In the genomic region with DNA sequence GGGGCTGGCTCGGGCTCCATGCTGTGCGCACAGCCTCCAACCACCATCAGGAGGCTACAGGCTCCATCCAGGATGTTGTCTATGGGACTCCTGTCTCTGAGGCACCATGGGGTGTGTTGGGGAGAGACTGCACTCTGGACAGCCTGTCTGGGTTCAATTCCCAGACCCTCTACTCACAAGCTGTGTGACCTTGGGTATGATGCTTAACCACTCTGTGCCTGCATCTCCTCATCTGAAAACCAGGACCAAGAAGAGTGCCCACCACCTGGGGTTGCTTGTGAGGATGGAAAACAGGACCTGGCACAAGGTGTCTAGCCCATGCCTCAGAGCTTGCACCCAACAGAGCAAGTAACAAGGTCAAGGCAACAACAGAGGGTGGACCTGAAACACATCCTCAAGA, we compare ENCODE assay signal across 15 cellular contexts.
"Had no signal": no experiment of that assay in that cellular context is flagged by ENCODE, and none has a peak within 500 bp of the region (broad histone marks: within the 10 kb centered on the region; RNA-seq: fewer than 3 reads in every experiment).

No MANE protein-coding gene starts in this region.

- H3K4me3 ChIP-seq: left lung, right atrium auricular region, testis had no signal

- ATAC-seq: activated CD8-positive, alpha-beta T cell treated with anti-CD3 and anti-CD28 coated beads, Interleukin-2, amount 10 ng/mL, durations not matched to agents 7 days and 5 days; left lung; natural killer cell had no signal

- H3K27ac ChIP-seq: left lung, right atrium auricular region, testis had no signal

- H3K4me1 ChIP-seq: testis had no signal

- DNase-seq: activated CD4-positive, alpha-beta T cell treated with anti-CD3 and anti-CD28 coated beads, Interleukin-2, amount 10 ng/mL, durations not matched to agents 24 days and 14 days; activated CD4-positive, CD25-positive, alpha-beta regulatory T cell; activated CD8-positive, alpha-beta memory T cell treated with anti-CD3 and anti-CD28 coated beads, Interleukin-2, amount 50 U/mL, for 4 hours; activated CD8-positive, alpha-beta T cell treated with anti-CD3 and anti-CD28 coated beads, Interleukin-2, amount 10 ng/mL, durations not matched to agents 7 days and 5 days; activated gamma-delta T cell treated with Interleukin-2 at 50 U/mL for 16 hours; amniotic stem cell; foreskin melanocyte; kidney; left lung; natural killer cell; posterior cingulate gyrus; stimulated activated naive CD8-positive, alpha-beta T cell treated with anti-CD3 and anti-CD28 coated beads, Interleukin-15, amount 100 ng/mL, for 72 hours; SW 1271; testis had no signal

- H3K36me3 ChIP-seq: left lung, right atrium auricular region had no signal

- H3K27me3 ChIP-seq: right atrium auricular region, testis had no signal

- H3K9me3 ChIP-seq: left lung, right atrium auricular region, testis had no signal
